13 cellular contexts compared by ENCODE assay signal in genomic region chr2:236813806-236814205, GRCh38.
DNase-seq lines count a peak whose midpoint lies in the region; TF ChIP-seq lines count a peak whose summit lies in the region.
"Had no signal": no experiment of that assay in that cellular context is flagged by ENCODE, and none has a peak within 500 bp of the region (broad histone marks: within the 10 kb centered on the region; RNA-seq: fewer than 3 reads in every experiment).

No MANE protein-coding gene starts in this region.

- H3F3A ChIP-seq in neural cell (ENCODE audit: insufficient read depth, low read length, poor library complexity, severe bottlenecking), result peaks cover 3% of the 10 kb centered on the region

- DNase-seq in NCI-H345 (lab: John Stamatoyannopoulos, UW) (peak; percentile 21), NCI-H345 treated with DMSO at 0.1 percent for 48 hours (lab: John Stamatoyannopoulos, UW; ENCODE audit: unreplicated experiment) (no peak), SIG-M5 treated with dmso at 0.1 percent for 504 hours (lab: John Stamatoyannopoulos, UW; ENCODE audit: unreplicated experiment) (no peak), NCI-H1417 (lab: John Stamatoyannopoulos, UW) (no peak)
- DNase-seq in activated CD4-positive, CD25-positive, alpha-beta regulatory T cell (lab: John Stamatoyannopoulos, UW), result no peak
- DNase-seq: ACHN; C1 segment of cervical spinal cord; CD4-positive, alpha-beta memory T cell; DND-41; GDM1; HCEC 1CT had no signal

- H3K4me3 ChIP-seq in neural cell (ENCODE audit: low read length), result no peak overlapping the region

- TF ChIP-seq EP300 in neural cell (conservative IDR thresholded peaks at IDR 0.05; ENCODE audit: poor library complexity, severe bottlenecking), result no peak

- no peak for TF ChIP-seq CTCF in VCaP (conservative IDR thresholded peaks at IDR 0.05)
- TF ChIP-seq CTCF in neural cell (IDR thresholded peaks at IDR 0.05; ENCODE audit: poor library complexity, severe bottlenecking), result no peak

- H3K27ac ChIP-seq in VCaP, result peak overlapping the region; percentile 89
- peak overlapping the region; percentile 66 for H3K27ac ChIP-seq in neural cell (ENCODE audit: low read length)

- H3K9ac ChIP-seq in neural cell (ENCODE audit: low read length), result no peak overlapping the region

- no peak overlapping the region for H3K4me2 ChIP-seq in neural cell (ENCODE audit: low read length)

- H3K9me3 ChIP-seq in neural cell (ENCODE audit: low read length), result no peaks in the 10 kb centered on the region

- H2AFZ ChIP-seq in neural cell (ENCODE audit: low read depth, low read length), result no peak overlapping the region

- TF ChIP-seq RAD21 in neural cell (conservative IDR thresholded peaks at IDR 0.05), result no peak

- H3K9me2 ChIP-seq in neural cell (ENCODE audit: insufficient read depth, low read length), result no peaks in the 10 kb centered on the region

- no peaks in the 10 kb centered on the region for H4K20me1 ChIP-seq in neural cell (ENCODE audit: insufficient read depth)

- no peaks in the 10 kb centered on the region for H3K36me3 ChIP-seq in neural cell (ENCODE audit: insufficient read depth, low read length)

- no peaks in the 10 kb centered on the region for H3K27me3 ChIP-seq in neural cell (ENCODE audit: insufficient read depth, low read depth, low read length)

- no peaks in the 10 kb centered on the region for H3K79me2 ChIP-seq in neural cell (replicated peaks; ENCODE audit: insufficient read depth, low read length)

TF ChIP-seq in neural cell, 6 proteins besides CTCF, POLR2A, EP300 and RAD21:
- TF ChIP-seq MXI1 (conservative IDR thresholded peaks at IDR 0.05; ENCODE audit: poor library complexity, severe bottlenecking) (no peak), POLR2AphosphoS5 (IDR thresholded peaks at IDR 0.05) (no peak), REST (IDR thresholded peaks at IDR 0.05; ENCODE audit: borderline replicate concordance) (no peak), EZH2 (IDR thresholded peaks at IDR 0.05; ENCODE audit: borderline replicate concordance, insufficient read depth, low read length, poor library complexity, severe bottlenecking) (no peak), SMC3 (conservative IDR thresholded peaks at IDR 0.05; ENCODE audit: poor library complexity) (no peak), TAF1 (IDR thresholded peaks at IDR 0.05; ENCODE audit: low read depth) (no peak)
